Comparison of ENCODE assay signal across 11 cellular contexts in the genomic region with DNA sequence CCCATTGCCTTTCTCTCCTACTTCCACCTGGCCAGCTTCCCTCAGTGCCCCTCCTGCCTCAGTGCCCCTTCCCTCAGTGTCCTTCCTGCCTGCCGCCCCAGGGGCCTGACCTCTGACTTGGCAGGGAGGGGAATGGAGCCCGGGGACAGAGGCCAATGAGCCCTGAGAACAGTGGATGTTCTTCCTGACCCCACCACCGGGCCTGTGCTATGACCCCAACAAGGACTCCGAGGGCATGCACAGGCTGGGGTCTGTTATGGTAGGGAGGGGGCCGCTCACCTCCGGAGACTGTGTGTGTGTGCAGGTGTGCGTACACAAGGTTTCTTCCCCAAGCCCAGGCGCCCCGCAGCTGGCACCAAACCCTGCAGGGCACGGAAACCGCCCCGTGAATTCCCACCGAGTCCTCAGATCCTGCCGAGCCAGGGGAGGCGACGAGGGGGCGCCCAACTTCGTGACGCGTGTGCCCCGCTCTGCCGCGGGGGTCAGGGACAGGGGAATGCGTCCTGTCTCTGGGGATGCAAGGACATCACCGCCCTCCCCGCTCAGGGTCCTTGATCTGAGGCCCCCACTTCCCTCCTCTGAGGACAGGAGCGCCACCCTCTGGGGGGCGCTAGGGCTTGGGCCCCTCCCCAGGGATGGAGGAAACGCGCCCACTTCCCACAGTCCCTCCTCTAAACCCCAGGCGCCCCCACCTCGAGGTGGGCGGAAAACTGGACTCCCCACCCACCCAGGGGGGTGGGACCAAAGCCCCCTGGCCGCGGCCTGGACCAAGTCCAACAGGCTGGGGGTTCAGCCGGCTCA. TPM values are rescaled to one million over a fixed set of nuclear protein-coding genes. Genes with fewer than 3 reads are reported as not detected.
DNase-seq lines count a peak whose midpoint lies in the region; ATAC-seq and TF ChIP-seq lines count a peak whose summit lies in the region.
"Had no signal": no experiment of that assay in that cellular context is flagged by ENCODE, and none has a peak within 500 bp of the region (broad histone marks: within the 10 kb centered on the region; RNA-seq: fewer than 3 reads in every experiment).

No MANE protein-coding gene starts in this region.

- H3K4me1 ChIP-seq in mucosa of stomach (ENCODE audit: control insufficient read depth, insufficient read depth, low read length), result peaks cover 27% of the 10 kb centered on the region

- POLR2A ChIA-PET in AG04450 (lab: Yijun Ruan, JAX), result no interaction called here

- no peaks in the 10 kb centered on the region for H3K36me3 ChIP-seq in mucosa of stomach (ENCODE audit: control insufficient read depth, insufficient read depth, low read length)
- H3K36me3 ChIP-seq: MG63, neutrophil had no signal

- CTCF ChIA-PET in AG04450 (lab: Charles Lee), result no interaction called here

- peak overlapping the region; percentile 48 for H3K9ac ChIP-seq in mucosa of stomach (ENCODE audit: low read length)

- ATAC-seq in GM19467 (IDR thresholded peaks at IDR 0.05; ENCODE audit: unreplicated experiment) (no peak), HG03571 (IDR thresholded peaks at IDR 0.05; ENCODE audit: unreplicated experiment) (no peak)
- ATAC-seq: HCT116 had no signal

- TF ChIP-seq CTCF in AG04450 (IDR thresholded peaks at IDR 0.05; ENCODE audit: low read depth, low read length) (no peak), GM20000 (IDR thresholded peaks at IDR 0.05; ENCODE audit: extremely low read depth, missing control alignments) (no peak), coronary artery (IDR thresholded peaks at IDR 0.05) (no peak)

- H3K4me3 ChIP-seq in AG04450 (ENCODE audit: low read depth, low read length) (peak overlapping the region; percentile 36; the same call in 1 of the 2 replicates), coronary artery (peak overlapping the region; percentile 64), mucosa of stomach (ENCODE audit: low read length) (no peak overlapping the region)
- H3K4me3 ChIP-seq: MG63 had no signal

- H3K27me3 ChIP-seq in AG04450 (ENCODE audit: control insufficient read depth, insufficient read depth, low read length), result peaks cover 68% of the 10 kb centered on the region
- H3K27me3 ChIP-seq in mucosa of stomach (ENCODE audit: control insufficient read depth, insufficient read depth, low read length), result peaks cover 49% of the 10 kb centered on the region
- H3K27me3 ChIP-seq: MG63 had no signal

- DNase-seq in AG04450 (ENCODE audit: low read depth, low spot score), result no peak
- peak; percentile 27 for DNase-seq in GM20000 (ENCODE audit: low spot score)
- DNase-seq in coronary artery (ENCODE audit: low spot score), result no peak
- no peak for DNase-seq in SKM-1 treated with dmso at 0.1 percent for 144 hours (lab: John Stamatoyannopoulos, UW; ENCODE audit: unreplicated experiment)
- no peak for DNase-seq in SIG-M5 (lab: John Stamatoyannopoulos, UW)
- DNase-seq: MG63 had no signal

- H3K27ac ChIP-seq in AG04450 (ENCODE audit: low read depth, low read length) (no peak overlapping the region), coronary artery (no peak overlapping the region)
- H3K27ac ChIP-seq: neutrophil had no signal

- no peaks in the 10 kb centered on the region for H3K9me3 ChIP-seq in AG04450 (ENCODE audit: control insufficient read depth, insufficient read depth, low read length)
- H3K9me3 ChIP-seq in mucosa of stomach (ENCODE audit: control insufficient read depth, low read length), result no peaks in the 10 kb centered on the region
- H3K9me3 ChIP-seq: MG63, neutrophil had no signal

RNA-seq across cellular contexts. Expression of gene RAP1GAP, which starts 0.7 kb away (rescaled TPM):
- 0.14 and 0.15 TPM in 2 replicates for polyA plus RNA-seq in AG04450 (2011; rRNA removed)
- polyA minus RNA-seq in AG04450 (2011; rRNA and poly(A)+ RNA removed), result 0.56 and 0.69 TPM in 2 replicates
